In the genomic region with DNA sequence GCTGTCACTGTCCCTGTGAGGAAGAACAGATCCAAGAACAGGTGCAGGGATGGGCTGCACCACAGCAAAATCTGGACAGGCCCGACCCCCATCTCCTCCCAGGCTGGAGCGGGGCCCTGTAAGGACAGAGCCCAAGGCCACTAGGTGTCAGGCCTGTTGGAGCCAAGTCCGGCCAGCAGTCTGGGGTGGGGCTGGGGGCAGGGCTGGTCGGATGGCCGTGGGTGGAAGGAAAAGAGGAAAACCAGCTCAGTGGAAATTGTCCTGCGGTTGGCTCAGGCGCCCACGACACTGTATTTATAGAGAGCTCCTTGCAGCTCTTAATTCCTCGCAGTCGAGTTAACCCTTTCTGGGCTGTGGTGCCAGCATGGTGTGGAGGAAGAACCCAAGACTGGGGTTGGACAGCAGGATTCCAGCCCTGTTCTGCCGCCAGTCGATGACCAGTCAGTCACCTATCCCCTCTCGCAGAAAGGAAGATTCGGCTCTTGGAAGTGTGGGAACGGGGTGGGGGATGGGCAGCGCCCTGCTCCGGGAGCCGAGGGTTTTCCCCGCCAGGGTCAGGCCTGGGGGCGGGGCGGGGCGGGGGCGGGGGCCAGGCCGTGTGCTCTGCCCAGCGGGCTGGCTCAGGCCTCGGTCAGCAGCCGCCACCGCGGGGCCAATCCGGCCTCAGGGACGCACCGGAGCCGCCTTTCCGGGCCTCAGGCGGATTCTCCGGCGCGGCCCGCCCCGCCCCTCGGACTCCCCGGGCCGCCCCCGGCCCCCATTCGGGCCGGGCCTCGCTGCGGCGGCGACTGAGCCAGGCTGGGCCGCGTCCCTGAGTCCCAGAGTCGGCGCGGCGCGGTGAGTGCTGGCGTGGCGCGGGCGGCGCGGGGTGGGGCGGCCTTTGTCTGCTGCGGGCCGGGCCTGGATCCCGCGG, we compare ENCODE assay signal across 1 cellular context.
TF ChIP-seq lines count a peak whose summit lies in the region.

TSS of gene CD276 (plus strand) at position 760 of the 913 bp plus-strand sequence. CDS start 15,257 bp downstream, outside the sequence.

TF ChIP-seq in HepG2, 621 proteins besides CTCF, POLR2A, EP300 and RAD21 (continued from another document and continues in another):
- TF ChIP-seq POGZ (CRISPR knock-in tag; IDR thresholded peaks at IDR 0.05) (0 out of 2 replicates have a peak, but pooled peaks have one; percentile 24), ZNF768 (CRISPR knock-in tag; IDR thresholded peaks at IDR 0.05) (peak; percentile 49; the same call in 1 of the 2 replicates), ZMYM4 (CRISPR knock-in tag; IDR thresholded peaks at IDR 0.05) (no peak; the same call in none of the 2 replicates), PHF20 (CRISPR knock-in tag; IDR thresholded peaks at IDR 0.05) (no peak), ARID4A (CRISPR knock-in tag; IDR thresholded peaks at IDR 0.05; ENCODE audit: borderline replicate concordance) (peak; percentile 24; the same call in 1 of the 2 replicates), HOXA9 (CRISPR knock-in tag; IDR thresholded peaks at IDR 0.05; ENCODE audit: borderline replicate concordance) (no peak), ARNTL (CRISPR knock-in tag; IDR thresholded peaks at IDR 0.05) (no peak), MLLT10 (CRISPR knock-in tag; IDR thresholded peaks at IDR 0.05) (no peak), ZNF274 (CRISPR knock-in tag; IDR thresholded peaks at IDR 0.05) (peak; percentile 25; the same call in 1 of the 2 replicates), ZNF850 (CRISPR knock-in tag; conservative IDR thresholded peaks at IDR 0.05) (no peak), FOXK2 (IDR thresholded peaks at IDR 0.05) (no peak), ZNF530 (CRISPR knock-in tag; IDR thresholded peaks at IDR 0.05; ENCODE audit: low read depth) (no peak), KLF12 (CRISPR knock-in tag; IDR thresholded peaks at IDR 0.05; ENCODE audit: borderline replicate concordance) (no peak), ZNF672 (CRISPR knock-in tag; IDR thresholded peaks at IDR 0.05) (no peak), ZNF382 (CRISPR knock-in tag; IDR thresholded peaks at IDR 0.05; ENCODE audit: borderline replicate concordance) (no peak), FOXK1 (CRISPR knock-in tag; IDR thresholded peaks at IDR 0.05; ENCODE audit: borderline replicate concordance, low read depth) (no peak; the same call in 1 of the 2 replicates), HNRNPK (IDR thresholded peaks at IDR 0.05; ENCODE audit: low read depth, low read length, poor library complexity, severe bottlenecking) (no peak), IRF9 (CRISPR knock-in tag; IDR thresholded peaks at IDR 0.05; ENCODE audit: borderline replicate concordance) (no peak), CENPX (CRISPR knock-in tag; IDR thresholded peaks at IDR 0.05) (no peak), TAF15 (IDR thresholded peaks at IDR 0.05; ENCODE audit: low read depth, low read length, poor library complexity, severe bottlenecking) (no peak), KLF13 (CRISPR knock-in tag; IDR thresholded peaks at IDR 0.05) (no peak), SIX4 (CRISPR knock-in tag; IDR thresholded peaks at IDR 0.05) (no peak), ZFX (CRISPR knock-in tag; IDR thresholded peaks at IDR 0.05; ENCODE audit: low read depth) (peak; percentile 76), BHLHE40 (IDR thresholded peaks at IDR 0.05; ENCODE audit: low read length) (no peak), MED1 (CRISPR knock-in tag; IDR thresholded peaks at IDR 0.05) (peak; percentile 46; the same call in 1 of the 2 replicates), ETV6 (CRISPR knock-in tag; conservative IDR thresholded peaks at IDR 0.05) (no peak), CBFB (CRISPR knock-in tag; IDR thresholded peaks at IDR 0.05) (no peak), ZBTB1 (CRISPR knock-in tag; IDR thresholded peaks at IDR 0.05; ENCODE audit: borderline replicate concordance) (no peak), ZNF180 (CRISPR knock-in tag; IDR thresholded peaks at IDR 0.05; ENCODE audit: borderline replicate concordance, low read depth) (no peak), MLX (CRISPR knock-in tag; IDR thresholded peaks at IDR 0.05) (no peak), UBTF (CRISPR knock-in tag; IDR thresholded peaks at IDR 0.05) (peak; percentile 27; the same call in 1 of the 2 replicates)
- TF ChIP-seq, protein P1, sequence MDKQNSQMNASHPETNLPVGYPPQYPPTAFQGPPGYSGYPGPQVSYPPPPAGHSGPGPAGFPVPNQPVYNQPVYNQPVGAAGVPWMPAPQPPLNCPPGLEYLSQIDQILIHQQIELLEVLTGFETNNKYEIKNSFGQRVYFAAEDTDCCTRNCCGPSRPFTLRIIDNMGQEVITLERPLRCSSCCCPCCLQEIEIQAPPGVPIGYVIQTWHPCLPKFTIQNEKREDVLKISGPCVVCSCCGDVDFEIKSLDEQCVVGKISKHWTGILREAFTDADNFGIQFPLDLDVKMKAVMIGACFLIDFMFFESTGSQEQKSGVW (CRISPR knock-in tag; IDR thresholded peaks at IDR 0.05; ENCODE audit: borderline replicate concordance) = no peak
- TF ChIP-seq, protein P2, sequence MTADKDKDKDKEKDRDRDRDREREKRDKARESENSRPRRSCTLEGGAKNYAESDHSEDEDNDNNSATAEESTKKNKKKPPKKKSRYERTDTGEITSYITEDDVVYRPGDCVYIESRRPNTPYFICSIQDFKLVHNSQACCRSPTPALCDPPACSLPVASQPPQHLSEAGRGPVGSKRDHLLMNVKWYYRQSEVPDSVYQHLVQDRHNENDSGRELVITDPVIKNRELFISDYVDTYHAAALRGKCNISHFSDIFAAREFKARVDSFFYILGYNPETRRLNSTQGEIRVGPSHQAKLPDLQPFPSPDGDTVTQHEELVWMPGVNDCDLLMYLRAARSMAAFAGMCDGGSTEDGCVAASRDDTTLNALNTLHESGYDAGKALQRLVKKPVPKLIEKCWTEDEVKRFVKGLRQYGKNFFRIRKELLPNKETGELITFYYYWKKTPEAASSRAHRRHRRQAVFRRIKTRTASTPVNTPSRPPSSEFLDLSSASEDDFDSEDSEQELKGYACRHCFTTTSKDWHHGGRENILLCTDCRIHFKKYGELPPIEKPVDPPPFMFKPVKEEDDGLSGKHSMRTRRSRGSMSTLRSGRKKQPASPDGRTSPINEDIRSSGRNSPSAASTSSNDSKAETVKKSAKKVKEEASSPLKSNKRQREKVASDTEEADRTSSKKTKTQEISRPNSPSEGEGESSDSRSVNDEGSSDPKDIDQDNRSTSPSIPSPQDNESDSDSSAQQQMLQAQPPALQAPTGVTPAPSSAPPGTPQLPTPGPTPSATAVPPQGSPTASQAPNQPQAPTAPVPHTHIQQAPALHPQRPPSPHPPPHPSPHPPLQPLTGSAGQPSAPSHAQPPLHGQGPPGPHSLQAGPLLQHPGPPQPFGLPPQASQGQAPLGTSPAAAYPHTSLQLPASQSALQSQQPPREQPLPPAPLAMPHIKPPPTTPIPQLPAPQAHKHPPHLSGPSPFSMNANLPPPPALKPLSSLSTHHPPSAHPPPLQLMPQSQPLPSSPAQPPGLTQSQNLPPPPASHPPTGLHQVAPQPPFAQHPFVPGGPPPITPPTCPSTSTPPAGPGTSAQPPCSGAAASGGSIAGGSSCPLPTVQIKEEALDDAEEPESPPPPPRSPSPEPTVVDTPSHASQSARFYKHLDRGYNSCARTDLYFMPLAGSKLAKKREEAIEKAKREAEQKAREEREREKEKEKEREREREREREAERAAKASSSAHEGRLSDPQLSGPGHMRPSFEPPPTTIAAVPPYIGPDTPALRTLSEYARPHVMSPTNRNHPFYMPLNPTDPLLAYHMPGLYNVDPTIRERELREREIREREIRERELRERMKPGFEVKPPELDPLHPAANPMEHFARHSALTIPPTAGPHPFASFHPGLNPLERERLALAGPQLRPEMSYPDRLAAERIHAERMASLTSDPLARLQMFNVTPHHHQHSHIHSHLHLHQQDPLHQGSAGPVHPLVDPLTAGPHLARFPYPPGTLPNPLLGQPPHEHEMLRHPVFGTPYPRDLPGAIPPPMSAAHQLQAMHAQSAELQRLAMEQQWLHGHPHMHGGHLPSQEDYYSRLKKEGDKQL (CRISPR knock-in tag; IDR thresholded peaks at IDR 0.05; ENCODE audit: low read depth) = no peak
- TF ChIP-seq, protein P3, sequence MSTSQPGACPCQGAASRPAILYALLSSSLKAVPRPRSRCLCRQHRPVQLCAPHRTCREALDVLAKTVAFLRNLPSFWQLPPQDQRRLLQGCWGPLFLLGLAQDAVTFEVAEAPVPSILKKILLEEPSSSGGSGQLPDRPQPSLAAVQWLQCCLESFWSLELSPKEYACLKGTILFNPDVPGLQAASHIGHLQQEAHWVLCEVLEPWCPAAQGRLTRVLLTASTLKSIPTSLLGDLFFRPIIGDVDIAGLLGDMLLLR (CRISPR knock-in tag; IDR thresholded peaks at IDR 0.05) = no peak
- TF ChIP-seq, protein P4, sequence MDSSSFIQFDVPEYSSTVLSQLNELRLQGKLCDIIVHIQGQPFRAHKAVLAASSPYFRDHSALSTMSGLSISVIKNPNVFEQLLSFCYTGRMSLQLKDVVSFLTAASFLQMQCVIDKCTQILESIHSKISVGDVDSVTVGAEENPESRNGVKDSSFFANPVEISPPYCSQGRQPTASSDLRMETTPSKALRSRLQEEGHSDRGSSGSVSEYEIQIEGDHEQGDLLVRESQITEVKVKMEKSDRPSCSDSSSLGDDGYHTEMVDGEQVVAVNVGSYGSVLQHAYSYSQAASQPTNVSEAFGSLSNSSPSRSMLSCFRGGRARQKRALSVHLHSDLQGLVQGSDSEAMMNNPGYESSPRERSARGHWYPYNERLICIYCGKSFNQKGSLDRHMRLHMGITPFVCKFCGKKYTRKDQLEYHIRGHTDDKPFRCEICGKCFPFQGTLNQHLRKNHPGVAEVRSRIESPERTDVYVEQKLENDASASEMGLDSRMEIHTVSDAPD (CRISPR knock-in tag; IDR thresholded peaks at IDR 0.05) = no peak
